ENCODE assay signal across 1 cellular context in genomic region chr6:139879823-139880356, GRCh38.
TF ChIP-seq lines count a peak whose summit lies in the region.

No MANE protein-coding gene starts in this region.

TF ChIP-seq in GM23338, 12 proteins besides CTCF, POLR2A, EP300 and RAD21 (continued from another document):
- TF ChIP-seq, protein P1, sequence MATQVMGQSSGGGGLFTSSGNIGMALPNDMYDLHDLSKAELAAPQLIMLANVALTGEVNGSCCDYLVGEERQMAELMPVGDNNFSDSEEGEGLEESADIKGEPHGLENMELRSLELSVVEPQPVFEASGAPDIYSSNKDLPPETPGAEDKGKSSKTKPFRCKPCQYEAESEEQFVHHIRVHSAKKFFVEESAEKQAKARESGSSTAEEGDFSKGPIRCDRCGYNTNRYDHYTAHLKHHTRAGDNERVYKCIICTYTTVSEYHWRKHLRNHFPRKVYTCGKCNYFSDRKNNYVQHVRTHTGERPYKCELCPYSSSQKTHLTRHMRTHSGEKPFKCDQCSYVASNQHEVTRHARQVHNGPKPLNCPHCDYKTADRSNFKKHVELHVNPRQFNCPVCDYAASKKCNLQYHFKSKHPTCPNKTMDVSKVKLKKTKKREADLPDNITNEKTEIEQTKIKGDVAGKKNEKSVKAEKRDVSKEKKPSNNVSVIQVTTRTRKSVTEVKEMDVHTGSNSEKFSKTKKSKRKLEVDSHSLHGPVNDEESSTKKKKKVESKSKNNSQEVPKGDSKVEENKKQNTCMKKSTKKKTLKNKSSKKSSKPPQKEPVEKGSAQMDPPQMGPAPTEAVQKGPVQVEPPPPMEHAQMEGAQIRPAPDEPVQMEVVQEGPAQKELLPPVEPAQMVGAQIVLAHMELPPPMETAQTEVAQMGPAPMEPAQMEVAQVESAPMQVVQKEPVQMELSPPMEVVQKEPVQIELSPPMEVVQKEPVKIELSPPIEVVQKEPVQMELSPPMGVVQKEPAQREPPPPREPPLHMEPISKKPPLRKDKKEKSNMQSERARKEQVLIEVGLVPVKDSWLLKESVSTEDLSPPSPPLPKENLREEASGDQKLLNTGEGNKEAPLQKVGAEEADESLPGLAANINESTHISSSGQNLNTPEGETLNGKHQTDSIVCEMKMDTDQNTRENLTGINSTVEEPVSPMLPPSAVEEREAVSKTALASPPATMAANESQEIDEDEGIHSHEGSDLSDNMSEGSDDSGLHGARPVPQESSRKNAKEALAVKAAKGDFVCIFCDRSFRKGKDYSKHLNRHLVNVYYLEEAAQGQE (IDR thresholded peaks at IDR 0.05; ENCODE audit: unreplicated experiment) = no peak
- TF ChIP-seq ETS1 (IDR thresholded peaks at IDR 0.05) (no peak), CREB1 (CRISPR knock-in tag; IDR thresholded peaks at IDR 0.05; ENCODE audit: low read depth) (no peak), ZNF114 (CRISPR knock-in tag; IDR thresholded peaks at IDR 0.05) (no peak), STAT1 (IDR thresholded peaks at IDR 0.05; ENCODE audit: unreplicated experiment) (no peak), JUNB (IDR thresholded peaks at IDR 0.05; ENCODE audit: unreplicated experiment) (no peak), EZH2phosphoT487 (IDR thresholded peaks at IDR 0.05; ENCODE audit: unreplicated experiment) (no peak)
- TF ChIP-seq, protein P2, sequence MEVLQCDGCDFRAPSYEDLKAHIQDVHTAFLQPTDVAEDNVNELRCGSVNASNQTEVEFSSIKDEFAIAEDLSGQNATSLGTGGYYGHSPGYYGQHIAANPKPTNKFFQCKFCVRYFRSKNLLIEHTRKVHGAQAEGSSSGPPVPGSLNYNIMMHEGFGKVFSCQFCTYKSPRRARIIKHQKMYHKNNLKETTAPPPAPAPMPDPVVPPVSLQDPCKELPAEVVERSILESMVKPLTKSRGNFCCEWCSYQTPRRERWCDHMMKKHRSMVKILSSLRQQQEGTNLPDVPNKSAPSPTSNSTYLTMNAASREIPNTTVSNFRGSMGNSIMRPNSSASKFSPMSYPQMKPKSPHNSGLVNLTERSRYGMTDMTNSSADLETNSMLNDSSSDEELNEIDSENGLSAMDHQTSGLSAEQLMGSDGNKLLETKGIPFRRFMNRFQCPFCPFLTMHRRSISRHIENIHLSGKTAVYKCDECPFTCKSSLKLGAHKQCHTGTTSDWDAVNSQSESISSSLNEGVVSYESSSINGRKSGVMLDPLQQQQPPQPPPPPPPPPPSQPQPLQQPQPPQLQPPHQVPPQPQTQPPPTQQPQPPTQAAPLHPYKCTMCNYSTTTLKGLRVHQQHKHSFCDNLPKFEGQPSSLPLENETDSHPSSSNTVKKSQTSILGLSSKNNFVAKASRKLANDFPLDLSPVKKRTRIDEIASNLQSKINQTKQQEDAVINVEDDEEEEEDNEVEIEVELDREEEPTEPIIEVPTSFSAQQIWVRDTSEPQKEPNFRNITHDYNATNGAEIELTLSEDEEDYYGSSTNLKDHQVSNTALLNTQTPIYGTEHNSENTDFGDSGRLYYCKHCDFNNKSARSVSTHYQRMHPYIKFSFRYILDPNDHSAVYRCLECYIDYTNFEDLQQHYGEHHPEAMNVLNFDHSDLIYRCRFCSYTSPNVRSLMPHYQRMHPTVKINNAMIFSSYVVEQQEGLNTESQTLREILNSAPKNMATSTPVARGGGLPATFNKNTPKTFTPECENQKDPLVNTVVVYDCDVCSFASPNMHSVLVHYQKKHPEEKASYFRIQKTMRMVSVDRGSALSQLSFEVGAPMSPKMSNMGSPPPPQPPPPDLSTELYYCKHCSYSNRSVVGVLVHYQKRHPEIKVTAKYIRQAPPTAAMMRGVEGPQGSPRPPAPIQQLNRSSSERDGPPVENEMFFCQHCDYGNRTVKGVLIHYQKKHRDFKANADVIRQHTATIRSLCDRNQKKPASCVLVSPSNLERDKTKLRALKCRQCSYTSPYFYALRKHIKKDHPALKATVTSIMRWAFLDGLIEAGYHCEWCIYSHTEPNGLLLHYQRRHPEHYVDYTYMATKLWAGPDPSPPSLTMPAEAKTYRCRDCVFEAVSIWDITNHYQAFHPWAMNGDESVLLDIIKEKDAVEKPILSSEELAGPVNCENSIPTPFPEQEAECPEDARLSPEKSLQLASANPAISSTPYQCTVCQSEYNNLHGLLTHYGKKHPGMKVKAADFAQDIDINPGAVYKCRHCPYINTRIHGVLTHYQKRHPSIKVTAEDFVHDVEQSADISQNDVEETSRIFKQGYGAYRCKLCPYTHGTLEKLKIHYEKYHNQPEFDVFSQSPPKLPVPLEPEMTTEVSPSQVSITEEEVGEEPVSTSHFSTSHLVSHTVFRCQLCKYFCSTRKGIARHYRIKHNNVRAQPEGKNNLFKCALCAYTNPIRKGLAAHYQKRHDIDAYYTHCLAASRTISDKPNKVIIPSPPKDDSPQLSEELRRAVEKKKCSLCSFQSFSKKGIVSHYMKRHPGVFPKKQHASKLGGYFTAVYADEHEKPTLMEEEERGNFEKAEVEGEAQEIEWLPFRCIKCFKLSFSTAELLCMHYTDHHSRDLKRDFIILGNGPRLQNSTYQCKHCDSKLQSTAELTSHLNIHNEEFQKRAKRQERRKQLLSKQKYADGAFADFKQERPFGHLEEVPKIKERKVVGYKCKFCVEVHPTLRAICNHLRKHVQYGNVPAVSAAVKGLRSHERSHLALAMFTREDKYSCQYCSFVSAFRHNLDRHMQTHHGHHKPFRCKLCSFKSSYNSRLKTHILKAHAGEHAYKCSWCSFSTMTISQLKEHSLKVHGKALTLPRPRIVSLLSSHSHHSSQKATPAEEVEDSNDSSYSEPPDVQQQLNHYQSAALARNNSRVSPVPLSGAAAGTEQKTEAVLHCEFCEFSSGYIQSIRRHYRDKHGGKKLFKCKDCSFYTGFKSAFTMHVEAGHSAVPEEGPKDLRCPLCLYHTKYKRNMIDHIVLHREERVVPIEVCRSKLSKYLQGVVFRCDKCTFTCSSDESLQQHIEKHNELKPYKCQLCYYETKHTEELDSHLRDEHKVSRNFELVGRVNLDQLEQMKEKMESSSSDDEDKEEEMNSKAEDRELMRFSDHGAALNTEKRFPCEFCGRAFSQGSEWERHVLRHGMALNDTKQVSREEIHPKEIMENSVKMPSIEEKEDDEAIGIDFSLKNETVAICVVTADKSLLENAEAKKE (CRISPR knock-in tag; IDR thresholded peaks at IDR 0.05) = no peak
